Comparison of ENCODE assay signal across 2 cellular contexts in the genomic region with DNA sequence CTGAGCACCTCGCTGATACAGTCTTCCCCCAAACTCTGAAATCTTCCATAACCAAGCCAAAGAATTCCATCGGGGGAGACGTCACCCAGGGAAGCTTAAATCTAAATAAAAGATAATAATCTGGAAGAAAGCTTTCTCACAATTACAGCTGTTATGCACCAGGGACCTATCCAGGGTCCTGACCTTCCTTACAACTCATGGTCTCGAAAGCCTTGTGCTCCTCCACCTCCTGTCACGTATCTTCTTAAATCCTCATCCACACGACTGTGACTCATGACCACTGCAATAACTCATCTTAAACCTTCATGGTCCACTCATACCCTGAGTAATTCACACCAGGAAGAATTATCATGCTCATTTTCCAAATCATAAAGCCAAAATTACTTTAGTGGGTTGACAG.
A peak's percentile ranks its signal among the peaks of the same experiment; 100 is the strongest.
TF ChIP-seq lines count a peak whose summit lies in the region.

No MANE protein-coding gene starts in this region.

TF ChIP-seq in A549, 52 proteins besides CTCF, POLR2A, EP300 and RAD21 (continued from another document):
- TF ChIP-seq, protein P1, sequence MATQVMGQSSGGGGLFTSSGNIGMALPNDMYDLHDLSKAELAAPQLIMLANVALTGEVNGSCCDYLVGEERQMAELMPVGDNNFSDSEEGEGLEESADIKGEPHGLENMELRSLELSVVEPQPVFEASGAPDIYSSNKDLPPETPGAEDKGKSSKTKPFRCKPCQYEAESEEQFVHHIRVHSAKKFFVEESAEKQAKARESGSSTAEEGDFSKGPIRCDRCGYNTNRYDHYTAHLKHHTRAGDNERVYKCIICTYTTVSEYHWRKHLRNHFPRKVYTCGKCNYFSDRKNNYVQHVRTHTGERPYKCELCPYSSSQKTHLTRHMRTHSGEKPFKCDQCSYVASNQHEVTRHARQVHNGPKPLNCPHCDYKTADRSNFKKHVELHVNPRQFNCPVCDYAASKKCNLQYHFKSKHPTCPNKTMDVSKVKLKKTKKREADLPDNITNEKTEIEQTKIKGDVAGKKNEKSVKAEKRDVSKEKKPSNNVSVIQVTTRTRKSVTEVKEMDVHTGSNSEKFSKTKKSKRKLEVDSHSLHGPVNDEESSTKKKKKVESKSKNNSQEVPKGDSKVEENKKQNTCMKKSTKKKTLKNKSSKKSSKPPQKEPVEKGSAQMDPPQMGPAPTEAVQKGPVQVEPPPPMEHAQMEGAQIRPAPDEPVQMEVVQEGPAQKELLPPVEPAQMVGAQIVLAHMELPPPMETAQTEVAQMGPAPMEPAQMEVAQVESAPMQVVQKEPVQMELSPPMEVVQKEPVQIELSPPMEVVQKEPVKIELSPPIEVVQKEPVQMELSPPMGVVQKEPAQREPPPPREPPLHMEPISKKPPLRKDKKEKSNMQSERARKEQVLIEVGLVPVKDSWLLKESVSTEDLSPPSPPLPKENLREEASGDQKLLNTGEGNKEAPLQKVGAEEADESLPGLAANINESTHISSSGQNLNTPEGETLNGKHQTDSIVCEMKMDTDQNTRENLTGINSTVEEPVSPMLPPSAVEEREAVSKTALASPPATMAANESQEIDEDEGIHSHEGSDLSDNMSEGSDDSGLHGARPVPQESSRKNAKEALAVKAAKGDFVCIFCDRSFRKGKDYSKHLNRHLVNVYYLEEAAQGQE (IDR thresholded peaks at IDR 0.05), result peak; percentile 70; the same call in 1 of the 2 replicates
TF ChIP-seq in A549: peak in this region for 1.

TF ChIP-seq in IMR-90, 13 proteins besides CTCF, POLR2A, EP300 and RAD21 (continued from another document):
- TF ChIP-seq, protein P2, sequence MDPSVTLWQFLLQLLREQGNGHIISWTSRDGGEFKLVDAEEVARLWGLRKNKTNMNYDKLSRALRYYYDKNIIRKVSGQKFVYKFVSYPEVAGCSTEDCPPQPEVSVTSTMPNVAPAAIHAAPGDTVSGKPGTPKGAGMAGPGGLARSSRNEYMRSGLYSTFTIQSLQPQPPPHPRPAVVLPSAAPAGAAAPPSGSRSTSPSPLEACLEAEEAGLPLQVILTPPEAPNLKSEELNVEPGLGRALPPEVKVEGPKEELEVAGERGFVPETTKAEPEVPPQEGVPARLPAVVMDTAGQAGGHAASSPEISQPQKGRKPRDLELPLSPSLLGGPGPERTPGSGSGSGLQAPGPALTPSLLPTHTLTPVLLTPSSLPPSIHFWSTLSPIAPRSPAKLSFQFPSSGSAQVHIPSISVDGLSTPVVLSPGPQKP (IDR thresholded peaks at IDR 0.05; ENCODE audit: borderline replicate concordance, low read depth, low read length), result no peak
- TF ChIP-seq RCOR1 (IDR thresholded peaks at IDR 0.05; ENCODE audit: insufficient replicate concordance, low read length), result no peak
- TF ChIP-seq CEBPB (IDR thresholded peaks at IDR 0.05; ENCODE audit: low read depth, low read length), result no peak
- TF ChIP-seq, protein P3, sequence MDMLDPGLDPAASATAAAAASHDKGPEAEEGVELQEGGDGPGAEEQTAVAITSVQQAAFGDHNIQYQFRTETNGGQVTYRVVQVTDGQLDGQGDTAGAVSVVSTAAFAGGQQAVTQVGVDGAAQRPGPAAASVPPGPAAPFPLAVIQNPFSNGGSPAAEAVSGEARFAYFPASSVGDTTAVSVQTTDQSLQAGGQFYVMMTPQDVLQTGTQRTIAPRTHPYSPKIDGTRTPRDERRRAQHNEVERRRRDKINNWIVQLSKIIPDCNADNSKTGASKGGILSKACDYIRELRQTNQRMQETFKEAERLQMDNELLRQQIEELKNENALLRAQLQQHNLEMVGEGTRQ (IDR thresholded peaks at IDR 0.05; ENCODE audit: low read depth, low read length), result no peak
- TF ChIP-seq SMC3 (IDR thresholded peaks at IDR 0.05; ENCODE audit: low read depth, low read length), result no peak
- no peak for TF ChIP-seq NFE2L2 (IDR thresholded peaks at IDR 0.05; ENCODE audit: low read depth, low read length)
- no peak for TF ChIP-seq RFX5 (IDR thresholded peaks at IDR 0.05; ENCODE audit: low read depth, low read length)
- TF ChIP-seq MAZ (IDR thresholded peaks at IDR 0.05; ENCODE audit: borderline replicate concordance, low read depth, low read length), result no peak
- no peak for TF ChIP-seq BHLHE40 (IDR thresholded peaks at IDR 0.05; ENCODE audit: low read depth, low read length)
- no peak for TF ChIP-seq MAFK (IDR thresholded peaks at IDR 0.05; ENCODE audit: low read depth, low read length)
